ENCODE assay signal across 24 cellular contexts in the genomic region with DNA sequence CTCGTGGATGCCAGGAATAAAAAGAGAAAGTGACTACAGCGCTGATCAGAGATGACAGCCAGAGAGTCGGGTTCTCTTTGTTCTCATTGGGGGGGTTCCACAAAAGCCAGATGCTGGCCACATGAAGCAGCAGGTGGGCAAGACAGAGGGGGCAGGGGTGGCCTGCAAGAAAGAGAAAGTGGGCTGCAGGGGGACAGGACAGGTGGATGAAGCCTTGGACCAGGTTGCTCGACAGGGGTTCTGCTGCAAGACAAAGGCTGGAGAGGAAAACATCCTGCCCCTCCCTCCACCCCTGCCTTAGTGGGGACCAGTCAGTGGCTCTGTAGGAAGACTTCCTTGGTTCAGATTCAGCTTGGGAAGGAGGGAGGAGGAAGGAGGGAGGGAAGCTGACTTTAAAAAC.
"Had no signal": no experiment of that assay in that cellular context is flagged by ENCODE, and none has a peak within 500 bp of the region (broad histone marks: within the 10 kb centered on the region; RNA-seq: fewer than 3 reads in every experiment).

No MANE protein-coding gene starts in this region.

- ATAC-seq: effector memory CD8-positive, alpha-beta T cell; left cardiac atrium; left lung; mucosa of descending colon; natural killer cell treated with Interleukin-12 subunit alpha and Interleukin-12 subunit beta and Interleukin-15 and Interleukin-18, amount 100 ng/mL, for 72 hours; pancreas; right lobe of liver; stimulated activated naive CD8-positive, alpha-beta T cell treated with anti-CD3 and anti-CD28 coated beads, Interleukin-15, amount 100 ng/mL, for 72 hours; upper lobe of right lung had no signal

- H3K4me3 ChIP-seq: left lung, mucosa of descending colon, pancreas, right lobe of liver, smooth muscle cell, suprapubic skin, transverse colon, upper lobe of right lung, uterus had no signal

- H3K4me2 ChIP-seq: smooth muscle cell had no signal

- DNase-seq: cortex of kidney; effector memory CD8-positive, alpha-beta T cell; head of caudate nucleus; kidney; left cardiac atrium; left lung; mesenchymal stem cell; mucosa of descending colon; naive B cell; pancreas; right lobe of liver; stimulated activated CD4-positive, alpha-beta T cell treated with anti-CD3 and anti-CD28 coated beads, Interleukin-12 subunit alpha, Interleukin-12 subunit beta, amount 100 ng/mL, for 4 hours; stimulated activated CD4-positive, alpha-beta T cell treated with anti-CD3 and anti-CD28 coated beads, Interleukin-1b, Interleukin-23, amount 100 ng/mL, for 48 hours; stimulated activated CD4-positive, alpha-beta T cell treated with anti-CD3 and anti-CD28 coated beads, Interleukin-4, amount 100 ng/mL, for 1 hour; stimulated activated CD8-positive, alpha-beta memory T cell treated with anti-CD3 and anti-CD28 coated beads, Interleukin-4, amount 100 ng/mL, for 48 hours; stimulated activated naive CD4-positive, alpha-beta T cell; stimulated activated naive CD8-positive, alpha-beta T cell treated with anti-CD3 and anti-CD28 coated beads, Interleukin-15, amount 100 ng/mL, for 72 hours; transverse colon; upper lobe of right lung; uterus had no signal

- H3K9me3 ChIP-seq: mucosa of descending colon, neutrophil, pancreas, right lobe of liver, suprapubic skin, transverse colon, upper lobe of right lung, uterus had no signal

- H3K27me3 ChIP-seq: pancreas, right lobe of liver, transverse colon, uterus had no signal

- H3K36me3 ChIP-seq: left lung, neutrophil, pancreas, right lobe of liver, suprapubic skin, transverse colon, upper lobe of right lung, uterus had no signal

- H3K27ac ChIP-seq: left lung, neutrophil, pancreas, right lobe of liver, suprapubic skin, transverse colon, upper lobe of right lung, uterus had no signal

- H3K4me1 ChIP-seq: left lung, pancreas, right lobe of liver, suprapubic skin, transverse colon, upper lobe of right lung, uterus had no signal
